In genomic region chr2:143579456-143579855, GRCh38 we compare ENCODE assay signal across 2 cellular contexts.
A peak's percentile ranks its signal among the peaks of the same experiment; 100 is the strongest.
TF ChIP-seq lines count a peak whose summit lies in the region.

No MANE protein-coding gene starts in this region.

TF ChIP-seq in HepG2, 621 proteins besides CTCF, POLR2A, EP300 and RAD21:
- peak; percentile 78 for TF ChIP-seq MAFF (IDR thresholded peaks at IDR 0.05; ENCODE audit: low read depth, low read length)
- peak; percentile 78 to 89 for TF ChIP-seq MAFK (conservative IDR thresholded peaks at IDR 0.05 in 1 of 2, IDR thresholded peaks at IDR 0.05 in 1 of 2; ENCODE audit: low read length in 2 of 2)
- no peak for TF ChIP-seq HES4 (CRISPR knock-in tag; IDR thresholded peaks at IDR 0.05; ENCODE audit: borderline replicate concordance)
- no peak for TF ChIP-seq ZNF205 (CRISPR knock-in tag; IDR thresholded peaks at IDR 0.05)

TF ChIP-seq in IMR-90, 13 proteins besides CTCF, POLR2A, EP300 and RAD21:
- 0 out of 2 replicates have a peak, but pooled peaks have one; percentile 13 for TF ChIP-seq MAFK (IDR thresholded peaks at IDR 0.05; ENCODE audit: low read depth, low read length)
- TF ChIP-seq, protein P1, sequence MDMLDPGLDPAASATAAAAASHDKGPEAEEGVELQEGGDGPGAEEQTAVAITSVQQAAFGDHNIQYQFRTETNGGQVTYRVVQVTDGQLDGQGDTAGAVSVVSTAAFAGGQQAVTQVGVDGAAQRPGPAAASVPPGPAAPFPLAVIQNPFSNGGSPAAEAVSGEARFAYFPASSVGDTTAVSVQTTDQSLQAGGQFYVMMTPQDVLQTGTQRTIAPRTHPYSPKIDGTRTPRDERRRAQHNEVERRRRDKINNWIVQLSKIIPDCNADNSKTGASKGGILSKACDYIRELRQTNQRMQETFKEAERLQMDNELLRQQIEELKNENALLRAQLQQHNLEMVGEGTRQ (IDR thresholded peaks at IDR 0.05; ENCODE audit: low read depth, low read length) = no peak
